24 cellular contexts compared by ENCODE assay signal in the genomic region with DNA sequence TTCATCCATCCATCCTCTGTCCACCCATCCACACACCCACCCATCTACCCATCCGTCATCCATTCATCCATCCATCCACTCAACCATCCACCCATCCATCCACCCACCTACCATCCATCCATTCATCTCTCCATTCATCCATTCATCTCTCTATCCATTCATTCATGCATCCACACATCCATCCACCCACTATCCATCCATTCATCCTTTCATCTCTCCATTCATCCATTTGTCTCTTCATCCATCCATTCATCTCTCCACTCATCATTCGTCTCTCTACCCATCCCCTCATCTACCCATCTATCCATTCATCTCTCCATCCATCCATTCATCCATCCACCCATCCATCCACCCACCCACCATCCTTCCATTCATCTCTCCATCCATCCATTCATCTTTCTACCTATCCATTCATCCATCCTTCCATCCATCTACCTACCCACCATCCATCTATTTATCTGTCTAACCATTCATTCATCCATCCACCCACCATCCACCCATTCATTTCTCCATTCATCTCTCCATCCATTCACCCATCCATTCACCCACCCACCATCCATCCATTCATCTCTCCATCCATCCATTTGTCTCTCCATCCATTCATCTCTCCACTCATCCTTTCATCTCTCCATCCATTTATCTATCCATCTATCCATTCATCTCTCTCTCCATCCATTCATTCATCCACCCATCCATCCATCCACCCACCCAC.
DNase-seq lines count a peak whose midpoint lies in the region; ATAC-seq, FAIRE-seq and TF ChIP-seq lines count a peak whose summit lies in the region.
"Had no signal": no experiment of that assay in that cellular context is flagged by ENCODE, and none has a peak within 500 bp of the region (broad histone marks: within the 10 kb centered on the region; RNA-seq: fewer than 3 reads in every experiment).

No MANE protein-coding gene starts in this region.

- POLR2A ChIA-PET in HepG2 (lab: Yijun Ruan, JAX) (no interaction called here), IMR-90 (lab: Charles Lee; ENCODE audit: unreplicated experiment) (no interaction called here)

- no TSS peak for BruUV-seq in HepG2 (replicated peaks; lab: Mats Ljungman, UMichigan)
- no TSS peak for BruUV-seq in IMR-90 (replicated peaks; lab: Mats Ljungman, UMichigan)

- H3K9me3 ChIP-seq in HepG2 (ENCODE audit: low read length), result no peaks in the 10 kb centered on the region
- H3K9me3 ChIP-seq in right lobe of liver, result no peaks in the 10 kb centered on the region
- no peaks in the 10 kb centered on the region; the same call in 1 of the 2 replicates for H3K9me3 ChIP-seq in IMR-90 (ENCODE audit: control insufficient read depth, insufficient read depth, low read length)
- H3K9me3 ChIP-seq in sigmoid colon, result no peaks in the 10 kb centered on the region
- H3K9me3 ChIP-seq: A549, BE2C had no signal

- no peaks in the 10 kb centered on the region for H3K9me1 ChIP-seq in IMR-90 (ENCODE audit: insufficient read depth, low read length)

- H3K27ac ChIP-seq in HepG2 (ENCODE audit: extremely low read length, insufficient read depth, low read length) (no peak overlapping the region), right lobe of liver (no peak overlapping the region), IMR-90 (ENCODE audit: insufficient read depth, low read length) (no peak overlapping the region), sigmoid colon (no peak overlapping the region)
- H3K27ac ChIP-seq: A549; BLaER1 treated with 17β-estradiol and CSF1 and Interleukin-3, amounts not matched to agents 10 nM and 100 nM had no signal

- H3K4ac ChIP-seq in IMR-90 (ENCODE audit: low read depth, low read length), result no peak overlapping the region

- H3K9ac ChIP-seq in HepG2 (ENCODE audit: insufficient read depth, low read depth, low read length) (no peak overlapping the region), IMR-90 (ENCODE audit: low read depth, low read length) (no peak overlapping the region)
- H3K9ac ChIP-seq: BLaER1 treated with 17β-estradiol and CSF1 and Interleukin-3, amounts not matched to agents 10 nM and 100 nM had no signal

- CTCF ChIA-PET in HepG2 (lab: Yijun Ruan, JAX; ENCODE audit: low intra/inter-chr PET ratio, low total read pairs) (no interaction called here), IMR-90 (lab: Yijun Ruan, JAX) (no interaction called here)

- FAIRE-seq in HepG2 (lab: Jason Lieb, UNC), result no peak
- FAIRE-seq: A549, GM18507 had no signal

- H2BK120ac ChIP-seq in IMR-90 (ENCODE audit: low read depth, low read length), result no peak overlapping the region

- intact Hi-C loops in HepG2 (cut with micrococcal nuclease; ENCODE audit: unreplicated experiment) (no loop called here), right lobe of liver (cut with DNase I) (no loop called here), IMR-90 (cut with micrococcal nuclease) (no loop called here), sigmoid colon (cut with DNase I) (no loop called here)

- H3K4me2 ChIP-seq in HepG2 (ENCODE audit: low read depth, low read length), result no peak overlapping the region
- no peak overlapping the region for H3K4me2 ChIP-seq in IMR-90 (ENCODE audit: low read depth, low read length)
- H3K4me2 ChIP-seq: A549 had no signal

- H3K4me1 Mint-ChIP-seq in nephron progenitor cell (peaks cover 13% of the 10 kb centered on the region), immature natural killer cell (no peaks in the 10 kb centered on the region)
- H3K4me1 Mint-ChIP-seq: CD14-positive monocyte had no signal

- H4K8ac ChIP-seq in IMR-90 (ENCODE audit: low read depth in 2 of 2, low read length in 2 of 2), result no peak overlapping the region

- no peak overlapping the region for H2AK9ac ChIP-seq in IMR-90 (replicated peaks; ENCODE audit: low read depth, low read length, poor library complexity)

- TF ChIP-seq CTCF in HepG2 (CRISPR knock-in tag; IDR thresholded peaks at IDR 0.05), result no peak
- no peak for TF ChIP-seq CTCF in right lobe of liver (IDR thresholded peaks at IDR 0.05)
- TF ChIP-seq CTCF in IMR-90 (conservative IDR thresholded peaks at IDR 0.05; ENCODE audit: low read depth, low read length), result no peak
- TF ChIP-seq CTCF in nephron progenitor cell (IDR thresholded peaks at IDR 0.05), result no peak
- no peak for TF ChIP-seq CTCF in sigmoid colon (IDR thresholded peaks at IDR 0.05)

- no peak overlapping the region for H3K14ac ChIP-seq in IMR-90 (replicated peaks; ENCODE audit: low read depth, low read length)

- no peak for DNase-seq in HepG2 (ENCODE audit: low spot score)
- DNase-seq in right lobe of liver, result no peak
- DNase-seq in IMR-90, result no peak
- DNase-seq in nephron progenitor cell, result no peak
- DNase-seq in sigmoid colon, result no peak
- DNase-seq in immature natural killer cell, result no peak
- DNase-seq: 8988T; ACHN; AML-193; BE2C; Calu3; CD4-positive, alpha-beta memory T cell; COR-L47; DMS53; DMS79 treated with DMSO at 0.1 percent for 48 hours; GF-D8; GOT3; H7; HCEC 1CT had no signal

- no peak overlapping the region for H2BK15ac ChIP-seq in IMR-90 (ENCODE audit: low read depth, low read length)

- H4K20me1 ChIP-seq in HepG2 (ENCODE audit: insufficient read depth, low read length) (no peaks in the 10 kb centered on the region; the same call in 1 of the 2 replicates), IMR-90 (ENCODE audit: insufficient read depth, low read length) (no peaks in the 10 kb centered on the region)
- H4K20me1 ChIP-seq: BLaER1 treated with 17β-estradiol and CSF1 and Interleukin-3, amounts not matched to agents 10 nM and 100 nM had no signal

- no peak for TF ChIP-seq RAD21 in HepG2 (CRISPR knock-in tag; IDR thresholded peaks at IDR 0.05)
- no peak for TF ChIP-seq RAD21 in IMR-90 (IDR thresholded peaks at IDR 0.05; ENCODE audit: low read length)

- H3K18ac ChIP-seq in IMR-90 (ENCODE audit: low read depth, low read length), result no peak overlapping the region

- no peaks in the 10 kb centered on the region for H3K79me1 ChIP-seq in IMR-90 (ENCODE audit: low read depth in 1 of 2, low read length in 2 of 2)

- no peak overlapping the region for H3K56ac ChIP-seq in IMR-90 (ENCODE audit: extremely low read depth, insufficient read depth, low read length)

- TF ChIP-seq EP300 in HepG2 (IDR thresholded peaks at IDR 0.05; ENCODE audit: low read depth in 2 of 2, low read length in 2 of 2), result no peak
- TF ChIP-seq EP300 in HepG2 (CRISPR knock-in tag; IDR thresholded peaks at IDR 0.05; ENCODE audit: borderline replicate concordance), result no peak
- no peak for TF ChIP-seq EP300 in sigmoid colon (IDR thresholded peaks at IDR 0.05)

- H3K27me3 ChIP-seq in HepG2 (ENCODE audit: control insufficient read depth in 1 of 2, insufficient read depth in 2 of 2, low read length in 2 of 2) (peaks cover 3 to 33% of the 10 kb centered on the region in 2 experiments; a peak in 4 of 5 replicates), right lobe of liver (no peaks in the 10 kb centered on the region), IMR-90 (ENCODE audit: control insufficient read depth, insufficient read depth, low read length) (no peaks in the 10 kb centered on the region), sigmoid colon (no peaks in the 10 kb centered on the region)
- H3K27me3 ChIP-seq: BE2C had no signal

- no peak overlapping the region for H3K4me3 ChIP-seq in HepG2 (replicated peaks in 1 of 3; ENCODE audit: insufficient read depth in 1 of 3, low read depth in 2 of 3, low read length in 3 of 3)
- H3K4me3 ChIP-seq in right lobe of liver, result no peak overlapping the region
- no peak overlapping the region for H3K4me3 ChIP-seq in IMR-90 (ENCODE audit: insufficient read depth, low read depth, low read length)
- no peak overlapping the region for H3K4me3 ChIP-seq in sigmoid colon
- H3K4me3 ChIP-seq: A549; BLaER1 treated with 17β-estradiol and CSF1 and Interleukin-3, amounts not matched to agents 10 nM and 100 nM had no signal

- no peaks in the 10 kb centered on the region for H3K36me3 ChIP-seq in HepG2 (replicated peaks in 1 of 2; ENCODE audit: control insufficient read depth in 1 of 2, insufficient read depth in 2 of 2, low read length in 2 of 2)
- H3K36me3 ChIP-seq in right lobe of liver, result no peaks in the 10 kb centered on the region
- H3K36me3 ChIP-seq in IMR-90 (ENCODE audit: control insufficient read depth, insufficient read depth, low read length), result no peaks in the 10 kb centered on the region
- no peaks in the 10 kb centered on the region for H3K36me3 ChIP-seq in sigmoid colon
- H3K36me3 ChIP-seq: BE2C; BLaER1 treated with 17β-estradiol and CSF1 and Interleukin-3, amounts not matched to agents 10 nM and 100 nM had no signal

- H4K91ac ChIP-seq in IMR-90 (ENCODE audit: insufficient read depth, low read depth, low read length), result no peak overlapping the region

- no peak overlapping the region for H3K23ac ChIP-seq in IMR-90 (ENCODE audit: low read depth, low read length)

- H3K4me1 ChIP-seq in HepG2 (ENCODE audit: insufficient read depth, low read length), result no peaks in the 10 kb centered on the region
- no peaks in the 10 kb centered on the region for H3K4me1 ChIP-seq in right lobe of liver
- H3K4me1 ChIP-seq in IMR-90 (ENCODE audit: control insufficient read depth, insufficient read depth, low read length), result no peaks in the 10 kb centered on the region
- no peaks in the 10 kb centered on the region for H3K4me1 ChIP-seq in sigmoid colon
- H3K4me1 ChIP-seq: A549, BE2C had no signal

- peak overlapping the region; percentile 39 for H2BK5ac ChIP-seq in IMR-90 (ENCODE audit: low read depth, low read length, poor library complexity, severe bottlenecking)

- H3K36me3 Mint-ChIP-seq in nephron progenitor cell (ENCODE audit: low read depth) (no peaks in the 10 kb centered on the region), immature natural killer cell (no peaks in the 10 kb centered on the region)
- H3K36me3 Mint-ChIP-seq: CD14-positive monocyte; CD4-positive, alpha-beta memory T cell had no signal

- peak overlapping the region; percentile 0 for H3K27ac Mint-ChIP-seq in nephron progenitor cell
- no peak overlapping the region for H3K27ac Mint-ChIP-seq in immature natural killer cell
- H3K27ac Mint-ChIP-seq: CD14-positive monocyte; CD4-positive, alpha-beta memory T cell had no signal

- no peak overlapping the region for H2AK5ac ChIP-seq in IMR-90 (ENCODE audit: low read depth, low read length)

- peaks cover 19% of the 10 kb centered on the region for H3K27me3 Mint-ChIP-seq in nephron progenitor cell (ENCODE audit: low read depth, poor library complexity)
- H3K27me3 Mint-ChIP-seq in immature natural killer cell (ENCODE audit: low read depth in 3 of 3), result peaks cover 0 to 8% (median 2%) of the 10 kb centered on the region in 3 donors

- H2AFZ ChIP-seq in HepG2 (ENCODE audit: low read length) (no peak overlapping the region), IMR-90 (replicated peaks; ENCODE audit: low read length, poor library complexity) (no peak overlapping the region)

- H3K79me2 ChIP-seq in HepG2 (ENCODE audit: insufficient read depth, low read length), result no peaks in the 10 kb centered on the region

- H2BK20ac ChIP-seq in IMR-90 (ENCODE audit: low read depth, low read length), result no peak overlapping the region

- in situ Hi-C loops in HepG2 (cut with HindIII; ENCODE audit: extremely low pct_ligation_motif_present, low pct_unique_long_range_greater_than_20kb) (no loop called here), IMR-90 (cut with MboI; ENCODE audit: low sequenced_read_pairs) (no loop called here)

- no peak overlapping the region for H3K4me3 Mint-ChIP-seq in nephron progenitor cell
- no peak overlapping the region for H3K4me3 Mint-ChIP-seq in immature natural killer cell
- H3K4me3 Mint-ChIP-seq: CD14-positive monocyte; CD4-positive, alpha-beta memory T cell had no signal

- 5% methylated on average over 2 of the region's 2 CpGs for WGBS in HepG2 (ENCODE audit: low lambda C conversion rate)
- 70% methylated on average over 2 of the region's 2 CpGs for WGBS in right lobe of liver (ENCODE audit: insufficient coverage, low coverage, low lambda C conversion rate, missing lambda C conversion rate)
- 66 to 100% methylated on average over 1 to 2 of the region's 2 CpGs for WGBS in IMR-90 (ENCODE audit: extremely low coverage in 2 of 2, insufficient read length in 1 of 2), 2 experiments
- WGBS in sigmoid colon, 2 donors, result 90 to 92% methylated on average over 2 of the region's 2 CpGs

- no peak overlapping the region for H4K5ac ChIP-seq in IMR-90 (ENCODE audit: low read depth, low read length)

- TF ChIP-seq POLR2A in HepG2 (IDR thresholded peaks at IDR 0.05; ENCODE audit: insufficient read depth in 1 of 2, low read depth in 2 of 2, low read length in 2 of 2) (no peak), right lobe of liver (IDR thresholded peaks at IDR 0.05) (no peak), IMR-90 (IDR thresholded peaks at IDR 0.05; ENCODE audit: low read depth, low read length) (no peak), sigmoid colon (IDR thresholded peaks at IDR 0.05) (no peak)

- dilution Hi-C loops in IMR-90 (cut with HindIII; ENCODE audit: low sequenced_read_pairs, unreplicated experiment), result no loop called here

- H3K9me3 Mint-ChIP-seq in nephron progenitor cell (no peaks in the 10 kb centered on the region), immature natural killer cell (peaks cover 0 to 3% (median 0%) of the 10 kb centered on the region in 6 donors)

- ATAC-seq in HepG2, result no peak
- no peak for ATAC-seq in right lobe of liver
- ATAC-seq in IMR-90 (ENCODE audit: low read depth), result no peak
- no peak for ATAC-seq in HG03342 (IDR thresholded peaks at IDR 0.05; ENCODE audit: unreplicated experiment)
- ATAC-seq: A549 had no signal
